In genomic region chr1:207070811-207071210, GRCh38 we compare ENCODE assay signal across 1 cellular context.
A peak's percentile ranks its signal among the peaks of the same experiment; 100 is the strongest.
TF ChIP-seq lines count a peak whose summit lies in the region.

No MANE protein-coding gene starts in this region.

TF ChIP-seq in GM12878, 131 proteins besides CTCF, POLR2A, EP300 and RAD21:
- TF ChIP-seq ZBTB40 (IDR thresholded peaks at IDR 0.05; ENCODE audit: borderline replicate concordance), result no peak
- TF ChIP-seq CHD4 (IDR thresholded peaks at IDR 0.05), result no peak
- no peak for TF ChIP-seq HSF1 (IDR thresholded peaks at IDR 0.05; ENCODE audit: low read depth, low read length)
- TF ChIP-seq NBN (IDR thresholded peaks at IDR 0.05), result no peak
- peak; percentile 33 for TF ChIP-seq RUNX3 (IDR thresholded peaks at IDR 0.05; ENCODE audit: low read length)
- no peak for TF ChIP-seq ZNF384 (IDR thresholded peaks at IDR 0.05; ENCODE audit: borderline replicate concordance, low read depth, low read length)
